ENCODE assay signal across 15 cellular contexts in genomic region chr20:32467506-32468312, GRCh38.
DNase-seq lines count a peak whose midpoint lies in the region; ATAC-seq and TF ChIP-seq lines count a peak whose summit lies in the region.
"Had no signal": no experiment of that assay in that cellular context is flagged by ENCODE, and none has a peak within 500 bp of the region (broad histone marks: within the 10 kb centered on the region; RNA-seq: fewer than 3 reads in every experiment).

No MANE protein-coding gene starts in this region.

- no peak for ATAC-seq in naive thymus-derived CD4-positive, alpha-beta T cell
- ATAC-seq: activated CD8-positive, alpha-beta T cell treated with anti-CD3 and anti-CD28 coated beads for 36 hours; HCT116; stimulated activated naive CD8-positive, alpha-beta T cell treated with anti-CD3 and anti-CD28 coated beads, Interleukin-15, amount 100 ng/mL, for 72 hours had no signal

- no peaks in the 10 kb centered on the region for H3K27me3 Mint-ChIP-seq in MCF 10A (ENCODE audit: insufficient read depth, unreplicated experiment)
- H3K27me3 Mint-ChIP-seq in endothelial cell (ENCODE audit: unreplicated experiment) = peaks cover 22% of the 10 kb centered on the region
- no peaks in the 10 kb centered on the region for H3K27me3 Mint-ChIP-seq in naive thymus-derived CD4-positive, alpha-beta T cell
- H3K27me3 Mint-ChIP-seq: activated CD8-positive, alpha-beta T cell treated with anti-CD3 and anti-CD28 coated beads for 36 hours; stimulated activated naive CD8-positive, alpha-beta T cell treated with anti-CD3 and anti-CD28 coated beads, Interleukin-15, amount 100 ng/mL, for 72 hours had no signal

- CTCF ChIA-PET in MCF 10A (lab: Yijun Ruan, JAX) = interaction anchor here (0.5 to 0.6 kb wide), 2 partner anchors 9 to 67 kb away, joined by 3 to 4 read pairs; no protein-coding TSS in a partner anchor
- CTCF ChIA-PET in naive thymus-derived CD4-positive, alpha-beta T cell (lab: Charles Lee) = no interaction called here

- WGBS in transverse colon (ENCODE audit: low coverage in 1 of 2), 2 donors = 67% methylated on average over 12 of the region's 12 CpGs; no CpG with 5 or more reads in 1 of the 2 donors

- DNase-seq in breast epithelium (ENCODE audit: low spot score in 2 of 2) (no peak), MCF 10A (ENCODE audit: unreplicated experiment) (no peak), endothelial cell (ENCODE audit: low spot score) (no peak), transverse colon (peak; percentile 82), brain microvascular endothelial cell (no peak), NK-92 (lab: John Stamatoyannopoulos, UW; ENCODE audit: unreplicated experiment) (no peak), NCI-H146 treated with DMSO at 0.1 percent for 48 hours (lab: John Stamatoyannopoulos, UW; ENCODE audit: unreplicated experiment) (no peak)
- DNase-seq in naive thymus-derived CD4-positive, alpha-beta T cell = no peak
- DNase-seq: activated CD8-positive, alpha-beta T cell treated with anti-CD3 and anti-CD28 coated beads for 36 hours; activated effector memory CD4-positive, alpha-beta T cell treated with Interleukin-2 at 50 U/mL for 16 hours; midbrain; NCI-H2107; SIG-M5; stimulated activated naive CD8-positive, alpha-beta T cell treated with anti-CD3 and anti-CD28 coated beads, Interleukin-15, amount 100 ng/mL, for 72 hours had no signal

- intact Hi-C loops in breast epithelium (cut with DNase I; ENCODE audit: low total_unique reads) (no loop called here), MCF 10A (cut with micrococcal nuclease) (no loop called here), transverse colon (cut with DNase I; ENCODE audit: low total_unique reads) (no loop called here)
- intact Hi-C loops in naive thymus-derived CD4-positive, alpha-beta T cell (cut with micrococcal nuclease) = no loop called here

- H3K27ac Mint-ChIP-seq in MCF 10A (ENCODE audit: low read depth, unreplicated experiment) = no peak overlapping the region
- peak overlapping the region; percentile 80 for H3K27ac Mint-ChIP-seq in endothelial cell (ENCODE audit: unreplicated experiment)
- H3K27ac Mint-ChIP-seq in naive thymus-derived CD4-positive, alpha-beta T cell = peak overlapping the region in 6 of 9 donors; percentile 10 to 77 (median 56)
- H3K27ac Mint-ChIP-seq: activated CD8-positive, alpha-beta T cell treated with anti-CD3 and anti-CD28 coated beads for 36 hours had no signal

- peak overlapping the region; percentile 89 to 95 for H3K27ac ChIP-seq in breast epithelium
- peak overlapping the region; percentile 38 for H3K27ac ChIP-seq in naive thymus-derived CD4-positive, alpha-beta T cell (ENCODE audit: low read depth, low read length)
- peak overlapping the region; percentile 87 to 96 (median 95) for H3K27ac ChIP-seq in transverse colon
- H3K27ac ChIP-seq in brain microvascular endothelial cell = no peak overlapping the region

- no TSS peak for BruUV-seq in MCF 10A (replicated peaks; lab: Mats Ljungman, UMichigan)

- H3K4me1 ChIP-seq in breast epithelium (peaks cover 10 to 27% of the 10 kb centered on the region in 2 donors), transverse colon (peaks cover 76 to 98% (median 85%) of the 10 kb centered on the region in 4 donors)
- no peaks in the 10 kb centered on the region for H3K4me1 ChIP-seq in naive thymus-derived CD4-positive, alpha-beta T cell (ENCODE audit: control insufficient read depth in 2 of 2, insufficient read depth in 2 of 2, low read length in 2 of 2)

- no peaks in the 10 kb centered on the region for H3K9me3 Mint-ChIP-seq in MCF 10A (ENCODE audit: unreplicated experiment)
- no peaks in the 10 kb centered on the region for H3K9me3 Mint-ChIP-seq in endothelial cell (ENCODE audit: unreplicated experiment)
- H3K9me3 Mint-ChIP-seq in naive thymus-derived CD4-positive, alpha-beta T cell = no peaks in the 10 kb centered on the region
- H3K9me3 Mint-ChIP-seq: activated CD8-positive, alpha-beta T cell treated with anti-CD3 and anti-CD28 coated beads for 36 hours; stimulated activated naive CD8-positive, alpha-beta T cell treated with anti-CD3 and anti-CD28 coated beads, Interleukin-15, amount 100 ng/mL, for 72 hours had no signal

- H3K4me3 ChIP-seq in breast epithelium = no peak overlapping the region
- no peak overlapping the region for H3K4me3 ChIP-seq in naive thymus-derived CD4-positive, alpha-beta T cell (ENCODE audit: low read length)
- no peak overlapping the region for H3K4me3 ChIP-seq in transverse colon
- no peak overlapping the region for H3K4me3 ChIP-seq in brain microvascular endothelial cell (ENCODE audit: low read depth, low read length)

- H3K27me3 ChIP-seq in breast epithelium (no peaks in the 10 kb centered on the region), transverse colon (no peaks in the 10 kb centered on the region), brain microvascular endothelial cell (replicated peaks) (no peaks in the 10 kb centered on the region)
- H3K27me3 ChIP-seq in naive thymus-derived CD4-positive, alpha-beta T cell (ENCODE audit: control insufficient read depth in 2 of 2, insufficient read depth in 2 of 2, low read length in 2 of 2) = no peaks in the 10 kb centered on the region

- in situ Hi-C loops in transverse colon (cut with MboI; ENCODE audit: low pct_ligation_motif_present in 1 of 4, low pct_unique_long_range_greater_than_20kb in 1 of 4, low sequenced_read_pairs in 3 of 4) (no loop called here), brain microvascular endothelial cell (cut with HindIII; ENCODE audit: low pct_ligation_motif_present, low sequenced_read_pairs) (no loop called here)

- H3K4me3 Mint-ChIP-seq in MCF 10A (ENCODE audit: unreplicated experiment) (no peak overlapping the region), endothelial cell (ENCODE audit: unreplicated experiment) (peak overlapping the region; percentile 25)
- H3K4me3 Mint-ChIP-seq in naive thymus-derived CD4-positive, alpha-beta T cell = no peak overlapping the region
- H3K4me3 Mint-ChIP-seq: activated CD8-positive, alpha-beta T cell treated with anti-CD3 and anti-CD28 coated beads for 36 hours; stimulated activated naive CD8-positive, alpha-beta T cell treated with anti-CD3 and anti-CD28 coated beads, Interleukin-15, amount 100 ng/mL, for 72 hours had no signal

- H3K36me3 ChIP-seq in breast epithelium (no peaks in the 10 kb centered on the region), transverse colon (no peaks in the 10 kb centered on the region), brain microvascular endothelial cell (replicated peaks) (peaks cover 40% of the 10 kb centered on the region)
- H3K36me3 ChIP-seq in naive thymus-derived CD4-positive, alpha-beta T cell (ENCODE audit: control insufficient read depth in 2 of 3, insufficient read depth in 3 of 3, low read length in 3 of 3) = peaks cover 0 to 72% (median 5%) of the 10 kb centered on the region in 3 experiments

- no peak for TF ChIP-seq EP300 in transverse colon (IDR thresholded peaks at IDR 0.05; ENCODE audit: low read depth)

- no peaks in the 10 kb centered on the region for H3K36me3 Mint-ChIP-seq in MCF 10A (ENCODE audit: insufficient read depth, unreplicated experiment)
- H3K36me3 Mint-ChIP-seq in endothelial cell (ENCODE audit: low read depth, unreplicated experiment) = peaks cover 19% of the 10 kb centered on the region
- peaks cover 0 to 8% (median 0%) of the 10 kb centered on the region in 5 donors for H3K36me3 Mint-ChIP-seq in naive thymus-derived CD4-positive, alpha-beta T cell

- POLR2A ChIA-PET in MCF 10A (lab: Yijun Ruan, JAX) = interaction anchor here (0.6 kb wide), 1 partner anchor 560 kb away, joined by 3 read pairs; no protein-coding TSS in a partner anchor
- POLR2A ChIA-PET in naive thymus-derived CD4-positive, alpha-beta T cell (lab: Charles Lee) = interaction anchor here (1.1 kb wide), 1 partner anchor 42 kb away, joined by 3 read pairs; no protein-coding TSS in a partner anchor

- TF ChIP-seq POLR2A in breast epithelium (IDR thresholded peaks at IDR 0.05) (no peak), transverse colon (IDR thresholded peaks at IDR 0.05) (no peak)

- TF ChIP-seq CTCF in breast epithelium (IDR thresholded peaks at IDR 0.05) (no peak), MCF 10A (IDR thresholded peaks at IDR 0.05; ENCODE audit: unreplicated experiment) (no peak), endothelial cell (IDR thresholded peaks at IDR 0.05; ENCODE audit: unreplicated experiment) (no peak), transverse colon (IDR thresholded peaks at IDR 0.05) (no peak), brain microvascular endothelial cell (IDR thresholded peaks at IDR 0.05; ENCODE audit: low read depth, low read length, missing control alignments) (no peak)

- no peaks in the 10 kb centered on the region for H3K4me1 Mint-ChIP-seq in MCF 10A (ENCODE audit: insufficient read depth, unreplicated experiment)
- H3K4me1 Mint-ChIP-seq in endothelial cell (ENCODE audit: unreplicated experiment) = peaks cover 41% of the 10 kb centered on the region
- H3K4me1 Mint-ChIP-seq in naive thymus-derived CD4-positive, alpha-beta T cell = peaks cover 4 to 21% (median 14%) of the 10 kb centered on the region in 7 donors

- no peaks in the 10 kb centered on the region for H3K9me3 ChIP-seq in breast epithelium
- H3K9me3 ChIP-seq in naive thymus-derived CD4-positive, alpha-beta T cell (ENCODE audit: control insufficient read depth in 2 of 3, low read length in 3 of 3) = no peaks in the 10 kb centered on the region
- no peaks in the 10 kb centered on the region for H3K9me3 ChIP-seq in transverse colon
